In the genomic region with DNA sequence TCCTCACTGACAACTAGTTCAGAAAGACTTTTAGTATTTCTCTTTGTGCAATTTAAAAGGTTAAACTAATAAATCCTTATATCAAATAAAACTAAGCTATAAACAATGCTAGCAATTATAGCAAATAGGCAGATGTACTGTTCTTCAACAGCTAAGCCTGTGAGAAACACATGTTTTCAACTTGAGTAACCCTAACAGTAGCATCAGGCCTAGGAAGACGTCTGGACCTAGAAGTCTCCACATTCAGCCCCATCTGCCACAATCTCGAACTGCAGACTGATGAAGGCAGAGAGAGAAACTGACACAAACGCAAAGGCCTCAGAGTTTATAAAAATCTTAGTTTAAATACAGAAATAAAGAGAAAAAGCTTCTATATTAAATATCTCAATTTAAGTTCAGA, we compare ENCODE assay signal across 7 cellular contexts. TPM values are rescaled to one million over a fixed set of nuclear protein-coding genes. Genes with fewer than 3 reads are reported as not detected.
DNase-seq lines count a peak whose midpoint lies in the region; ATAC-seq and TF ChIP-seq lines count a peak whose summit lies in the region.

No MANE protein-coding gene starts in this region.

- H3K4me2 ChIP-seq in GM23248 (ENCODE audit: unreplicated experiment) = peak overlapping the region; percentile 86

- peaks cover 38% of the 10 kb centered on the region for H3K4me1 ChIP-seq in GM23248 (ENCODE audit: insufficient read depth)
- H3K4me1 ChIP-seq in esophagus muscularis mucosa = peaks cover 52 to 70% (median 65%) of the 10 kb centered on the region in 4 donors
- H3K4me1 ChIP-seq in gastrocnemius medialis = peaks cover 52 to 71% of the 10 kb centered on the region in 2 donors

- peak; percentile 48 for DNase-seq in GM23248
- DNase-seq in OCI-M1 (lab: John Stamatoyannopoulos, UW) = peak; percentile 39
- DNase-seq in esophagus muscularis mucosa (ENCODE audit: extremely low spot score) = no peak
- DNase-seq in gastrocnemius medialis = no peak
- no peak for DNase-seq in posterior vena cava (ENCODE audit: low spot score)
- DNase-seq in NCI-H2196 (lab: John Stamatoyannopoulos, UW; ENCODE audit: unreplicated experiment) = no peak

- TF ChIP-seq POLR2A in esophagus muscularis mucosa (IDR thresholded peaks at IDR 0.05; ENCODE audit: low read depth) = no peak
- no peak for TF ChIP-seq POLR2A in gastrocnemius medialis (IDR thresholded peaks at IDR 0.05)

- no peak for TF ChIP-seq EP300 in esophagus muscularis mucosa (IDR thresholded peaks at IDR 0.05)

- peaks cover 6% of the 10 kb centered on the region; the same call in 1 of the 2 replicates for H4K20me1 ChIP-seq in GM23248 (ENCODE audit: insufficient read depth)

- ATAC-seq in gastrocnemius medialis = no peak
- ATAC-seq in HG02938 (IDR thresholded peaks at IDR 0.05; ENCODE audit: unreplicated experiment) = no peak

- peak overlapping the region; percentile 99 for H3K27ac ChIP-seq in GM23248
- peak overlapping the region in 3 of 4 donors; percentile 89 to 99 (median 97) for H3K27ac ChIP-seq in esophagus muscularis mucosa (replicated peaks in 1 of 4)
- H3K27ac ChIP-seq in gastrocnemius medialis = peak overlapping the region; percentile 36 to 99 (median 98)

- peaks cover 95% of the 10 kb centered on the region for H3K79me2 ChIP-seq in GM23248 (ENCODE audit: insufficient read depth)

- H3F3A ChIP-seq in GM23248 (ENCODE audit: insufficient read depth) = peaks cover 20% of the 10 kb centered on the region; the same call in 1 of the 2 replicates

- intact Hi-C loops in esophagus muscularis mucosa (cut with DNase I) (no loop called here), gastrocnemius medialis (cut with DNase I; ENCODE audit: low total_unique reads) (loop anchor here (10.0 kb wide), 3 partner anchors 199 to 1349 kb away; a partner anchor contains a TSS), posterior vena cava (cut with DNase I) (no loop called here)

- peak overlapping the region; percentile 100 for H3K4me3 ChIP-seq in GM23248
- peak overlapping the region in 3 of 4 donors; percentile 90 to 94 (median 93) for H3K4me3 ChIP-seq in esophagus muscularis mucosa
- peak overlapping the region in 3 of 4 donors; percentile 8 to 85 (median 10) for H3K4me3 ChIP-seq in gastrocnemius medialis

- no peak overlapping the region for H2AFZ ChIP-seq in GM23248

- in situ Hi-C loops in GM23248 (cut with MboI) = no loop called here
- in situ Hi-C loops in gastrocnemius medialis (cut with MboI; ENCODE audit: low sequenced_read_pairs in 4 of 4) = no loop called here

- no peaks in the 10 kb centered on the region for H3K9me2 ChIP-seq in GM23248 (ENCODE audit: insufficient read depth)

- H3K9ac ChIP-seq in GM23248 = peak overlapping the region; percentile 100

- TF ChIP-seq CTCF in esophagus muscularis mucosa (IDR thresholded peaks at IDR 0.05) (no peak), gastrocnemius medialis (IDR thresholded peaks at IDR 0.05 in 4 of 5, conservative IDR thresholded peaks at IDR 0.05 in 1 of 5) (no peak)

- H3K27me3 ChIP-seq in GM23248 (replicated peaks; ENCODE audit: insufficient read depth) = no peaks in the 10 kb centered on the region
- H3K27me3 ChIP-seq in esophagus muscularis mucosa = no peaks in the 10 kb centered on the region
- H3K27me3 ChIP-seq in gastrocnemius medialis = no peaks in the 10 kb centered on the region

- H3K36me3 ChIP-seq in GM23248 (ENCODE audit: low read depth) = peaks cover 8% of the 10 kb centered on the region; the same call in 1 of the 2 replicates
- peaks cover under 1 to 19% (median 12%) of the 10 kb centered on the region in 4 donors for H3K36me3 ChIP-seq in esophagus muscularis mucosa
- H3K36me3 ChIP-seq in gastrocnemius medialis = peaks cover 0 to 14% of the 10 kb centered on the region in 2 donors

- WGBS in GM23248 (ENCODE audit: low coverage in 1 of 2, low lambda C conversion rate in 2 of 2, missing lambda C conversion rate in 2 of 2), 2 experiments = 28 to 29% methylated on average over 3 of the region's 3 CpGs
- WGBS in esophagus muscularis mucosa = 54% methylated on average over 3 of the region's 3 CpGs

- H3K9me3 ChIP-seq in GM23248 (ENCODE audit: low read depth) = no peaks in the 10 kb centered on the region
- H3K9me3 ChIP-seq in esophagus muscularis mucosa = no peaks in the 10 kb centered on the region
- H3K9me3 ChIP-seq in gastrocnemius medialis = no peaks in the 10 kb centered on the region

RNA-seq across cellular contexts. Expression of a gene that starts 2.5 kb away (rescaled TPM):
- 117 and 141 TPM in 2 replicates for total RNA-seq in GM23248 (2014; rRNA removed; shearing (Covaris generic))
- polyA plus RNA-seq in GM23248 (2016; fragmentation: Nextera tagmentation; extraction: Ambion mirVana) = 161 and 174 TPM in 2 replicates
- total RNA-seq in esophagus muscularis mucosa (100 to 1,000 TPM; 169 to 193 (median 189) TPM), gastrocnemius medialis (100 to 1,000 TPM; 122 to 265 (median 197) TPM), posterior vena cava (100 to 1,000 TPM; 143 to 151 TPM)

RNA-seq across cellular contexts. Expression of a gene that starts 3.0 kb away (rescaled TPM):
- total RNA-seq in GM23248 (2014; rRNA removed; shearing (Covaris generic)) = 11.3 and 13.8 TPM in 2 replicates
- 5.6 and 6.4 TPM in 2 replicates for polyA plus RNA-seq in GM23248 (2016; fragmentation: Nextera tagmentation; extraction: Ambion mirVana)
- 10 to 100 TPM in 2 of 4 donors, 1 to 10 TPM in 2; 7.6 to 15.8 (median 10.2) TPM for total RNA-seq in esophagus muscularis mucosa
- 10 to 100 TPM in 1 of 4 donors, 1 to 10 TPM in 3; 3.6 to 12.4 (median 7.4) TPM for total RNA-seq in gastrocnemius medialis
- 10 to 100 TPM; 11.7 to 12.6 TPM for total RNA-seq in posterior vena cava

RNA-seq across cellular contexts. Expression of a gene that starts 8.0 kb away (rescaled TPM):
- not detected in 2 replicates for total RNA-seq in GM23248 (2014; rRNA removed; shearing (Covaris generic))
- 0.16 and 0.23 TPM in 2 replicates for polyA plus RNA-seq in GM23248 (2016; fragmentation: Nextera tagmentation; extraction: Ambion mirVana)
- total RNA-seq in esophagus muscularis mucosa (not detected), gastrocnemius medialis (not detected), posterior vena cava (not detected)

RNA-seq across cellular contexts. Expression of a gene that starts 34.8 kb away (rescaled TPM):
- 19.6 and 28.1 TPM in 2 replicates for total RNA-seq in GM23248 (2014; rRNA removed; shearing (Covaris generic))
- polyA plus RNA-seq in GM23248 (2016; fragmentation: Nextera tagmentation; extraction: Ambion mirVana) = 27.6 and 28.6 TPM in 2 replicates
- 1 to 10 TPM; 5.8 to 9.6 (median 8.4) TPM for total RNA-seq in esophagus muscularis mucosa
- total RNA-seq in gastrocnemius medialis = 10 to 100 TPM in 1 of 4 donors, 1 to 10 TPM in 3; 2.6 to 12.2 (median 3.8) TPM
- total RNA-seq in posterior vena cava = 10 to 100 TPM; 11.7 to 13.4 TPM

Comparison
In these comparisons a context has a peak if more than half of its experiments do, and no peak if none do; other contexts are left out.
1. DNase-seq: peak in GM23248 (single experiment) and OCI-M1 (single experiment); none in esophagus muscularis mucosa (single experiment), gastrocnemius medialis (0 of 2), posterior vena cava (single experiment) and NCI-H2196 (single experiment).
2. H3K4me3 ChIP-seq: peak in every context shown above with its lines; median percentile 100 in GM23248; 93 in esophagus muscularis mucosa; 10 in gastrocnemius medialis.
3. Peak in every context shown above with its lines, with median percentiles within 50 percentile points of each other: H3K27ac ChIP-seq.